In genomic region chr2:45000921-45001628, GRCh38 we compare ENCODE assay signal across 10 cellular contexts. TPM values are rescaled to one million over a fixed set of nuclear protein-coding genes. Genes with fewer than 3 reads are reported as not detected.
A peak's percentile ranks its signal among the peaks of the same experiment; 100 is the strongest.
DNase-seq lines count a peak whose midpoint lies in the region; ATAC-seq and TF ChIP-seq lines count a peak whose summit lies in the region.
"Had no signal": no experiment of that assay in that cellular context is flagged by ENCODE, and none has a peak within 500 bp of the region (broad histone marks: within the 10 kb centered on the region; RNA-seq: fewer than 3 reads in every experiment).

No MANE protein-coding gene starts in this region.

- H3K4me1 ChIP-seq in adipocyte (ENCODE audit: control insufficient read depth, insufficient read depth, low read length): no peaks in the 10 kb centered on the region

- no peak for TF ChIP-seq CTCF in GM13976 (IDR thresholded peaks at IDR 0.05; ENCODE audit: borderline replicate concordance, control extremely low read depth, extremely low read depth, insufficient read depth, missing control alignments)

- H3K4me3 ChIP-seq in adipocyte (ENCODE audit: low read length): peak overlapping the region; percentile 74

- intact Hi-C loops in sciatic nerve (cut with DNase I): no loop called here

- ATAC-seq in sciatic nerve (peak; percentile 42), GM18502 (IDR thresholded peaks at IDR 0.05; ENCODE audit: poor library complexity, unreplicated experiment) (no peak)

- H3K27me3 ChIP-seq in adipocyte (replicated peaks; ENCODE audit: control insufficient read depth, insufficient read depth, low read length): peaks cover 58% of the 10 kb centered on the region

- DNase-seq in GM13976 (ENCODE audit: low spot score): peak; percentile 32
- DNase-seq in adipocyte (ENCODE audit: low read depth): peak; percentile 57
- peak; percentile 45 for DNase-seq in hepatic stellate cell (ENCODE audit: low spot score)
- DNase-seq in sciatic nerve (ENCODE audit: low spot score): no peak
- DNase-seq in glomerular visceral epithelial cell (ENCODE audit: extremely low spot score): no peak
- DNase-seq in stimulated activated CD4-positive, alpha-beta T cell treated with anti-CD3 and anti-CD28 coated beads, Interleukin-4, amount 100 ng/mL, for 24 hours: no peak
- DNase-seq in NCI-H2171 (lab: John Stamatoyannopoulos, UW): no peak

- H3K36me3 ChIP-seq in adipocyte (ENCODE audit: control insufficient read depth, insufficient read depth, low read length, severe bottlenecking): peaks cover 3% of the 10 kb centered on the region
- H3K36me3 ChIP-seq: neutrophil had no signal

- in situ Hi-C loops in GM13976 (cut with MboI; ENCODE audit: low sequenced_read_pairs, unreplicated experiment): no loop called here

- H3K9ac ChIP-seq in adipocyte (ENCODE audit: low read length): no peak overlapping the region

- no peaks in the 10 kb centered on the region for H3K9me3 ChIP-seq in adipocyte (ENCODE audit: control insufficient read depth, low read length)
- H3K9me3 ChIP-seq: neutrophil had no signal

RNA-seq across cellular contexts. Expression of gene SIX2, which starts 8.2 kb away (rescaled TPM):
- total RNA-seq in sciatic nerve: 3.6 TPM

RNA-seq across cellular contexts. Expression of gene SIX3, which starts 59.6 kb away (rescaled TPM):
- total RNA-seq in sciatic nerve: not detected
- total RNA-seq: subcutaneous adipose tissue had no signal

Comparison
In these comparisons a context has a peak if more than half of its experiments do, and no peak if none do; other contexts are left out.
1. DNase-seq: peak in GM13976 (single experiment), adipocyte (single experiment) and hepatic stellate cell (single experiment); none in sciatic nerve (single experiment), glomerular visceral epithelial cell (single experiment), stimulated activated CD4-positive, alpha-beta T cell treated with anti-CD3 and anti-CD28 coated beads, Interleukin-4, amount 100 ng/mL, for 24 hours (single experiment) and NCI-H2171 (single experiment).